In genomic region chr1:37476460-37477197, GRCh38 we compare ENCODE assay signal across 8 cellular contexts. TPM values are rescaled to one million over a fixed set of nuclear protein-coding genes. Genes with fewer than 3 reads are reported as not detected.
DNase-seq lines count a peak whose midpoint lies in the region; ATAC-seq lines count a peak whose summit lies in the region.

No MANE protein-coding gene starts in this region.

- H3K36me3 Mint-ChIP-seq in stimulated activated naive CD8-positive, alpha-beta T cell treated with anti-CD3 and anti-CD28 coated beads, Interleukin-15, Interleukin-2, amounts not matched to agents 100 ng/mL and 50 ng/mL, for 24 hours (ENCODE audit: low read depth), result peaks cover 55% of the 10 kb centered on the region

- ATAC-seq in stimulated activated naive CD8-positive, alpha-beta T cell treated with anti-CD3 and anti-CD28 coated beads, Interleukin-15, Interleukin-2, amounts not matched to agents 100 U/mL and 50 U/mL, for 24 hours, result no peak
- no peak for ATAC-seq in HG03378 (IDR thresholded peaks at IDR 0.05; ENCODE audit: unreplicated experiment)

- no peaks in the 10 kb centered on the region for H3K27me3 Mint-ChIP-seq in stimulated activated naive CD8-positive, alpha-beta T cell treated with anti-CD3 and anti-CD28 coated beads, Interleukin-15, Interleukin-2, amounts not matched to agents 100 ng/mL and 50 ng/mL, for 24 hours

- H3K27ac ChIP-seq in epithelial cell of prostate, result peak overlapping the region; percentile 99

- H3K9me3 Mint-ChIP-seq in stimulated activated naive CD8-positive, alpha-beta T cell treated with anti-CD3 and anti-CD28 coated beads, Interleukin-15, Interleukin-2, amounts not matched to agents 100 ng/mL and 50 ng/mL, for 24 hours, result no peaks in the 10 kb centered on the region

- peak overlapping the region; percentile 98 for H3K4me3 Mint-ChIP-seq in stimulated activated naive CD8-positive, alpha-beta T cell treated with anti-CD3 and anti-CD28 coated beads, Interleukin-15, Interleukin-2, amounts not matched to agents 100 ng/mL and 50 ng/mL, for 24 hours

- DNase-seq in stimulated activated naive CD8-positive, alpha-beta T cell treated with anti-CD3 and anti-CD28 coated beads, Interleukin-15, Interleukin-2, amounts not matched to agents 100 U/mL and 50 U/mL, for 24 hours, result no peak
- DNase-seq in SW 1271 (lab: John Stamatoyannopoulos, UW), result peak; percentile 63 to 65
- DNase-seq in epithelial cell of prostate (ENCODE audit: low read depth, low spot score), result no peak
- DNase-seq in myocyte (ENCODE audit: low read depth), result peak; percentile 84
- no peak for DNase-seq in germinal center (ENCODE audit: low spot score)
- DNase-seq in RPMI8226, result no peak

- H3K27ac Mint-ChIP-seq in stimulated activated naive CD8-positive, alpha-beta T cell treated with anti-CD3 and anti-CD28 coated beads, Interleukin-15, Interleukin-2, amounts not matched to agents 100 ng/mL and 50 ng/mL, for 24 hours, result peak overlapping the region; percentile 98

- peaks cover 55% of the 10 kb centered on the region for H3K4me1 Mint-ChIP-seq in stimulated activated naive CD8-positive, alpha-beta T cell treated with anti-CD3 and anti-CD28 coated beads, Interleukin-15, Interleukin-2, amounts not matched to agents 100 ng/mL and 50 ng/mL, for 24 hours (ENCODE audit: low read depth)

RNA-seq across cellular contexts. Expression of gene ZC3H12A, which starts 2.2 kb away (rescaled TPM):
- 6.5 and 7.3 TPM in 2 replicates for total RNA-seq in myocyte
- 9.3 TPM for polyA plus RNA-seq in myocyte (2012)

RNA-seq across cellular contexts. Expression of gene MEAF6, which starts 37.9 kb away (rescaled TPM):
- 88.6 and 116 TPM in 2 replicates for total RNA-seq in myocyte
- 56.5 TPM for polyA plus RNA-seq in myocyte (2012)

Comparison
In these comparisons a context has a peak if more than half of its experiments do, and no peak if none do; other contexts are left out.
1. DNase-seq: peak in SW 1271 (2 of 2) and myocyte (single experiment); none in stimulated activated naive CD8-positive, alpha-beta T cell treated with anti-CD3 and anti-CD28 coated beads, Interleukin-15, Interleukin-2, amounts not matched to agents 100 U/mL and 50 U/mL, for 24 hours (single experiment), epithelial cell of prostate (single experiment), germinal center (single experiment) and RPMI8226 (single experiment).